ENCODE assay signal across 26 cellular contexts in genomic region chr14:69114763-69115162, GRCh38. TPM values are rescaled to one million over a fixed set of nuclear protein-coding genes. Genes with fewer than 3 reads are reported as not detected.
DNase-seq lines count a peak whose midpoint lies in the region; ATAC-seq, FAIRE-seq and TF ChIP-seq lines count a peak whose summit lies in the region.
"Had no signal": no experiment of that assay in that cellular context is flagged by ENCODE, and none has a peak within 500 bp of the region (broad histone marks: within the 10 kb centered on the region; RNA-seq: fewer than 3 reads in every experiment).

No MANE protein-coding gene starts in this region.

- peaks cover 3% of the 10 kb centered on the region for H3K4me1 ChIP-seq in cardiac muscle cell (ENCODE audit: low read depth)
- H3K4me1 ChIP-seq: BE2C had no signal

- peak; percentile 44 to 45 for ATAC-seq in left cardiac atrium
- no peak for ATAC-seq in Right ventricle myocardium superior (ENCODE audit: poor library complexity)
- no peak for ATAC-seq in HG03457 (IDR thresholded peaks at IDR 0.05; ENCODE audit: unreplicated experiment)
- ATAC-seq: GM12878 had no signal

- peak overlapping the region; percentile 29 for H3K27ac ChIP-seq in cardiac muscle cell
- H3K27ac ChIP-seq: BLaER1 had no signal

- peaks cover 35% of the 10 kb centered on the region for H3K36me3 ChIP-seq in cardiac muscle cell

- intact Hi-C loops in cardiac septum (cut with DNase I), result no loop called here
- intact Hi-C loops in left cardiac atrium (cut with DNase I), result no loop called here
- intact Hi-C loops in Right ventricle myocardium superior (cut with DNase I), result no loop called here

- H3K4me3 ChIP-seq in cardiac muscle cell, result no peak overlapping the region
- H3K4me3 ChIP-seq: BLaER1, GM12878 had no signal

- H3K9me3 ChIP-seq in cardiac muscle cell (ENCODE audit: low read depth), result no peaks in the 10 kb centered on the region
- H3K9me3 ChIP-seq: BE2C, BLaER1 had no signal

- no peak for TF ChIP-seq CTCF in cardiac muscle cell (IDR thresholded peaks at IDR 0.05; ENCODE audit: low read depth, low read length)

- peak; percentile 65 for FAIRE-seq in HTR-8/SVneo (lab: Jason Lieb, UNC)
- FAIRE-seq: A204.1, GM12878, GM12892, GM18507 had no signal

- no peak for DNase-seq in cardiac muscle cell (ENCODE audit: low read depth in 1 of 2, low spot score in 1 of 2)
- no peak for DNase-seq in cardiac septum (ENCODE audit: low spot score)
- no peak for DNase-seq in left cardiac atrium
- DNase-seq in Right ventricle myocardium superior, result no peak
- no peak for DNase-seq in HTR-8/SVneo (ENCODE audit: insufficient read length, low spot score)
- DNase-seq: 8988T; ACHN; BE2C; C1 segment of cervical spinal cord; CD4-positive, alpha-beta memory T cell; CD4-positive, CD25-positive, alpha-beta regulatory T cell; CD8-positive, alpha-beta memory T cell; COR-L47; DMS 273 treated with DMSO at 0.1 percent for 48 hours; DMS153; DMS53; DMS79; DND-41; EL; GDM1 had no signal

- H3K27me3 ChIP-seq in cardiac muscle cell, result no peaks in the 10 kb centered on the region
- H3K27me3 ChIP-seq: BE2C, BLaER1 had no signal

RNA-seq across cellular contexts. Expression of gene DCAF5, which starts 38.2 kb away (rescaled TPM):
- total RNA-seq in cardiac muscle cell (48.7 and 50.0 TPM in 2 replicates), cardiac septum (52.5 TPM), left cardiac atrium (10 to 100 TPM; 43.8 to 49.4 TPM), Right ventricle myocardium superior (53.4 TPM)
- 58.2 and 73.3 TPM in 2 replicates for polyA plus RNA-seq in cardiac muscle cell

Comparison
In these comparisons a context has a peak if more than half of its experiments do, and no peak if none do; other contexts are left out.
1. ATAC-seq: peak in left cardiac atrium (2 of 2); none in Right ventricle myocardium superior (single experiment) and HG03457 (single experiment).